In genomic region chr1:58884706-58885661, GRCh38 we compare ENCODE assay signal across 8 cellular contexts.
DNase-seq lines count a peak whose midpoint lies in the region; ATAC-seq and TF ChIP-seq lines count a peak whose summit lies in the region.

No MANE protein-coding gene starts in this region.

- H3K36me3 ChIP-seq in HCT116 (ENCODE audit: control insufficient read depth in 1 of 2, insufficient read depth in 2 of 2, low read length in 2 of 2): no peaks in the 10 kb centered on the region
- no peaks in the 10 kb centered on the region for H3K36me3 ChIP-seq in esophagus squamous epithelium
- no peaks in the 10 kb centered on the region for H3K36me3 ChIP-seq in sigmoid colon

- no peak overlapping the region for H2AFZ ChIP-seq in HCT116 (ENCODE audit: low read depth, low read length, poor library complexity, severe bottlenecking)

- POLR2A ChIA-PET in HCT116 (lab: Charles Lee): interaction anchor here (1.1 kb wide), 1 partner anchor 18 kb away, joined by 8 read pairs; no protein-coding TSS in a partner anchor

- H3K4me3 ChIP-seq in HCT116 (replicated peaks in 1 of 2; ENCODE audit: low read depth in 1 of 2, low read length in 2 of 2): no peak overlapping the region
- H3K4me3 ChIP-seq in esophagus squamous epithelium: no peak overlapping the region
- no peak overlapping the region for H3K4me3 ChIP-seq in sigmoid colon

- H3K4me1 ChIP-seq in HCT116 (ENCODE audit: control insufficient read depth in 1 of 2, insufficient read depth in 2 of 2, low read length in 2 of 2) (peaks cover 48 to 56% of the 10 kb centered on the region in 2 experiments), esophagus squamous epithelium (peaks cover 31 to 80% (median 50%) of the 10 kb centered on the region in 3 donors), sigmoid colon (peaks cover 0 to 25% (median 10%) of the 10 kb centered on the region in 4 donors)

- H3K27me3 ChIP-seq in HCT116 (ENCODE audit: insufficient read depth, low read length) (no peaks in the 10 kb centered on the region), esophagus squamous epithelium (no peaks in the 10 kb centered on the region), sigmoid colon (no peaks in the 10 kb centered on the region)

- H3K9ac ChIP-seq in HCT116 (ENCODE audit: low read length): no peak overlapping the region

- TF ChIP-seq POLR2A in HCT116 (IDR thresholded peaks at IDR 0.05; ENCODE audit: borderline replicate concordance, extremely low read depth, insufficient read depth, insufficient read length) (no peak), esophagus squamous epithelium (IDR thresholded peaks at IDR 0.05) (no peak), sigmoid colon (IDR thresholded peaks at IDR 0.05) (no peak)

- no peaks in the 10 kb centered on the region for H3K79me2 ChIP-seq in HCT116 (ENCODE audit: insufficient read depth, low read length)

- H4K20me1 ChIP-seq in HCT116 (ENCODE audit: insufficient read depth): no peaks in the 10 kb centered on the region

- intact Hi-C loops in HCT116 (cut with micrococcal nuclease): loop anchor here (5.0 to 10.0 kb wide), 2 partner anchors 68 to 410 kb away; partner anchors contain the start of gene FGGY
- intact Hi-C loops in esophagus squamous epithelium (cut with DNase I): no loop called here
- intact Hi-C loops in sigmoid colon (cut with DNase I): no loop called here

- no peaks in the 10 kb centered on the region for H3K9me2 ChIP-seq in HCT116 (ENCODE audit: insufficient read depth)

- no peak for TF ChIP-seq CTCF in HCT116 (IDR thresholded peaks at IDR 0.05 in 2 of 3, conservative IDR thresholded peaks at IDR 0.05 in 1 of 3; ENCODE audit: borderline replicate concordance in 1 of 3, insufficient read depth in 1 of 3, low read depth in 2 of 3, low read length in 2 of 3)
- no peak for TF ChIP-seq CTCF in esophagus squamous epithelium (IDR thresholded peaks at IDR 0.05)
- TF ChIP-seq CTCF in sigmoid colon (IDR thresholded peaks at IDR 0.05): no peak

- DNase-seq in HCT116 (ENCODE audit: low read depth, low spot score) (no peak), NCI-H69 (lab: John Stamatoyannopoulos, UW) (peak; percentile 56), esophagus squamous epithelium (lab: John Stamatoyannopoulos, UW) (no peak), sigmoid colon (peak; percentile 77), activated gamma-delta T cell treated with Interleukin-2 at 50 U/mL for 16 hours (no peak), ureter (ENCODE audit: low spot score) (no peak)

- no TSS peak for BruUV-seq in HCT116 (replicated peaks; lab: Mats Ljungman, UMichigan)

- H3K4me2 ChIP-seq in HCT116 (ENCODE audit: low read length): no peak overlapping the region

- WGBS in esophagus squamous epithelium, 2 donors: 58% methylated on average over 3 to 7 of the region's 8 CpGs
- 11 to 44% methylated on average over 8 of the region's 8 CpGs for WGBS in sigmoid colon, 2 donors

- no peak overlapping the region for H3K27ac ChIP-seq in HCT116 (ENCODE audit: low read depth, low read length)
- peak overlapping the region; percentile 66 to 77 (median 72) for H3K27ac ChIP-seq in esophagus squamous epithelium
- peak overlapping the region; percentile 7 to 79 (median 52) for H3K27ac ChIP-seq in sigmoid colon

- RAD21 ChIA-PET in HCT116 (lab: Charles Lee; ENCODE audit: low non-redundant PET in 1 of 2, low total read pairs in 2 of 2, uncharacterized antibody in 2 of 2, unreplicated experiment in 2 of 2): no interaction called here

- no peak for TF ChIP-seq EP300 in sigmoid colon (IDR thresholded peaks at IDR 0.05)

- no peaks in the 10 kb centered on the region for H3K9me3 ChIP-seq in HCT116 (ENCODE audit: control insufficient read depth in 1 of 2, insufficient read depth in 1 of 2, low read depth in 1 of 2, low read length in 2 of 2)
- H3K9me3 ChIP-seq in esophagus squamous epithelium: no peaks in the 10 kb centered on the region
- no peaks in the 10 kb centered on the region for H3K9me3 ChIP-seq in sigmoid colon

- no peak for TF ChIP-seq RAD21 in HCT116 (IDR thresholded peaks at IDR 0.05; ENCODE audit: low read depth)

- ATAC-seq in HCT116 (peak; percentile 26; the same call in 1 of the 2 replicates), GM21723 (IDR thresholded peaks at IDR 0.05; ENCODE audit: unreplicated experiment) (no peak), HG02798 (IDR thresholded peaks at IDR 0.05; ENCODE audit: poor library complexity, unreplicated experiment) (no peak)

- CTCF ChIA-PET in HCT116 (lab: Charles Lee): no interaction called here

TF ChIP-seq in HCT116, 20 proteins besides CTCF, POLR2A, EP300 and RAD21:
- TF ChIP-seq TCF7L2 (IDR thresholded peaks at IDR 0.05; ENCODE audit: borderline replicate concordance, extremely low read depth, insufficient read depth, insufficient read length) (peak; percentile 85), JUND (IDR thresholded peaks at IDR 0.05) (no peak)
TF ChIP-seq in HCT116: peak in this region for 1.

Comparison
In these comparisons a context has a peak if more than half of its experiments do, and no peak if none do; other contexts are left out.
1. DNase-seq: peak in NCI-H69 (single experiment) and sigmoid colon (single experiment); none in HCT116 (single experiment), esophagus squamous epithelium (single experiment), activated gamma-delta T cell treated with Interleukin-2 at 50 U/mL for 16 hours (single experiment) and ureter (single experiment).